In the genomic region with DNA sequence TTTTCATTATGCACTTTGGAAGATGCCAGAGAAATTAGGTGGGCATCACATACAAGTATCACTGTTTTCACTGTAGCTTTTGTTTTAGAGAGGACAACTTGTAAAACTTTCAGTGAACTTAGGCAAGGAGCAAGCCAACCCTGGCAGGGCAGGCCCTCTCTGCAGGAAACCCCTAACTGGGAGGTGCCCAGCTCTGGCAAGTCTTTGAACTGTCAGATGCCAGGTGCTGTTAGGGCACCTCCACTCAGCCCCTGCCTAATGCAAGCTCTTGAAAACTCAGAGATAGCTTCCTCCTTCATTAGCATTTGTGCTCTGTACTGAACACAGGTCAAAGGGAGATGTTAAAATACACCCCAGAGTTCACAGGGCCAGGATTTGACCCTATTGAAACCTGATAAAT, we compare ENCODE assay signal across 28 cellular contexts.
"Had no signal": no experiment of that assay in that cellular context is flagged by ENCODE, and none has a peak within 500 bp of the region (broad histone marks: within the 10 kb centered on the region; RNA-seq: fewer than 3 reads in every experiment).

No MANE protein-coding gene starts in this region.

- DNase-seq: activated CD4-positive, alpha-beta memory T cell treated with anti-CD3 and anti-CD28 coated beads for 36 hours; activated CD4-positive, alpha-beta T cell treated with anti-CD3 and anti-CD28 coated beads, Interleukin-2, amount 10 ng/mL, durations not matched to agents 7 days and 5 days; activated CD4-positive, CD25-positive, alpha-beta regulatory T cell; activated CD8-positive, alpha-beta memory T cell treated with anti-CD3 and anti-CD28 coated beads for 24 hours; activated effector memory CD4-positive, alpha-beta T cell treated with anti-CD3 and anti-CD28 coated beads, Interleukin-2, amount 50 U/mL, for 16 hours; activated naive CD4-positive, alpha-beta T cell treated with anti-CD3 and anti-CD28 coated beads, Interleukin-2, amount 10 ng/mL, durations not matched to agents 7 days and 5 days; activated naive CD8-positive, alpha-beta T cell treated with anti-CD3 and anti-CD28 coated beads for 36 hours; activated T-cell treated with anti-CD3 and anti-CD28 coated beads, Interleukin-2, amount 50 U/mL, for 4 hours; cerebellar nuclear complex; MM.1S; NCI-H1105 treated with DMSO at 0.1 percent for 48 hours; NCI-H1436 treated with DMSO at 0.1 percent for 48 hours; NCI-H187; NCI-H2081; NCI-H2171; NCI-H226; NCI-H526; NCI-H774; NK-92 treated with Interleukin-12 subunit alpha and Interleukin-12 subunit beta, amount 100 ng/mL, for 24 hours; OCI-M1; Right ventricle myocardium superior; SJCRH30; SK-N-SH; T-helper 1 cell had no signal

- H3K9me3 ChIP-seq: SJCRH30, SK-N-SH had no signal

- H3K4me1 ChIP-seq: SJCRH30 had no signal

- H3K27ac ChIP-seq: KMS-11, RWPE1, SJCRH30, VCaP had no signal

- ATAC-seq: activated T-cell treated with anti-CD3 and anti-CD28 coated beads, Interleukin-2, amount 50 U/mL, for 4 hours; Panc1 had no signal

- H3K4me2 ChIP-seq: KMS-11, SK-N-SH had no signal

- H3K27me3 ChIP-seq: SJCRH30 had no signal

- H3K9ac ChIP-seq: KMS-11, SK-N-SH had no signal

- H3K36me3 ChIP-seq: SJCRH30 had no signal

- H3K4me3 ChIP-seq: SJCRH30 had no signal
